Comparison of ENCODE assay signal across 11 cellular contexts in the genomic region with DNA sequence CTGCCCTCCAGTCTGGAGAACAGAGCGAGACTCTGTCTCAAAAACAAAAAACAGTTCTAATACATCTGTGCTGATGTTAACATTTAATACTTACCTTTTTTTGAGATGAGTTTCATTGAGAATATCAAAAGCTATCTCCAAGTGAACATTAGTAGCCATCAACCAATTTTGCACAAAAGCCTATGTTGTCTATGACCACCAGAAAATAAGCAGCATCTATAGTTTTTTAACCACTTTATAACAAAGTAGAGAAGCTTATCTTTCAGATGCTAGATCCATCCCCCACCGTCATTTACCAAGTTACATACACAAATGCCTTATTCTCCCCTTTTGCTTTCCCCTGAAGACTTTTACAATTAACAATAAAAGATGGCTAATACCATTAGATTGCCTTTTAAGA. TPM values are rescaled to one million over a fixed set of nuclear protein-coding genes. Genes with fewer than 3 reads are reported as not detected.
DNase-seq lines count a peak whose midpoint lies in the region; ATAC-seq, FAIRE-seq and TF ChIP-seq lines count a peak whose summit lies in the region.
"Had no signal": no experiment of that assay in that cellular context is flagged by ENCODE, and none has a peak within 500 bp of the region (broad histone marks: within the 10 kb centered on the region; RNA-seq: fewer than 3 reads in every experiment).

No MANE protein-coding gene starts in this region.

- H3K36me3 ChIP-seq in endothelial cell of umbilical vein (ENCODE audit: control insufficient read depth in 2 of 2, extremely low read depth in 1 of 2, insufficient read depth in 2 of 2, low read length in 2 of 2) = peaks cover 13 to 34% of the 10 kb centered on the region in 2 experiments
- peaks cover 31 to 59% (median 45%) of the 10 kb centered on the region in 5 donors for H3K36me3 ChIP-seq in subcutaneous abdominal adipose tissue (ENCODE audit: control insufficient read depth in 5 of 5, insufficient read depth in 5 of 5, low read length in 5 of 5)
- peaks cover 8 to 78% of the 10 kb centered on the region in 2 donors for H3K36me3 ChIP-seq in left lung

- peak overlapping the region; percentile 8 for H3K27ac Mint-ChIP-seq in activated naive CD4-positive, alpha-beta T cell treated with anti-CD3 and anti-CD28 coated beads, Interleukin-2, amount 10 ng/mL, durations not matched to agents 7 days and 5 days

- H3K9ac ChIP-seq in endothelial cell of umbilical vein (replicated peaks; ENCODE audit: extremely low read depth, insufficient read depth, low read length) (no peak overlapping the region), subcutaneous abdominal adipose tissue (ENCODE audit: low read length in 5 of 5) (no peak overlapping the region)

- peak overlapping the region; percentile 2 for H3K4me3 Mint-ChIP-seq in activated naive CD4-positive, alpha-beta T cell treated with anti-CD3 and anti-CD28 coated beads, Interleukin-2, amount 10 ng/mL, durations not matched to agents 7 days and 5 days

- no peak overlapping the region for H2AFZ ChIP-seq in endothelial cell of umbilical vein (ENCODE audit: low read depth, low read length)

- TF ChIP-seq POLR2A in endothelial cell of umbilical vein (IDR thresholded peaks at IDR 0.05; ENCODE audit: low read depth, low read length) = no peak

- no peaks in the 10 kb centered on the region for H3K27me3 Mint-ChIP-seq in activated naive CD4-positive, alpha-beta T cell treated with anti-CD3 and anti-CD28 coated beads, Interleukin-2, amount 10 ng/mL, durations not matched to agents 7 days and 5 days

- H3K36me3 Mint-ChIP-seq in activated naive CD4-positive, alpha-beta T cell treated with anti-CD3 and anti-CD28 coated beads, Interleukin-2, amount 10 ng/mL, durations not matched to agents 7 days and 5 days = peaks cover 62% of the 10 kb centered on the region

- no peak for DNase-seq in activated naive CD4-positive, alpha-beta T cell treated with anti-CD3 and anti-CD28 coated beads, Interleukin-2, amount 10 ng/mL, durations not matched to agents 7 days and 5 days
- no peak for DNase-seq in activated naive CD4-positive, alpha-beta T cell treated with Interleukin-2 at 50 U/mL for 16 hours
- no peak for DNase-seq in RWPE1 (ENCODE audit: low spot score)
- DNase-seq in endothelial cell of umbilical vein (ENCODE audit: low read depth, low spot score) = no peak
- no peak for DNase-seq in NCI-H526 treated with DMSO at 0.1 percent for 48 hours (lab: John Stamatoyannopoulos, UW)
- DNase-seq in left lung = no peak
- no peak for DNase-seq in D721Med (ENCODE audit: insufficient read length, low spot score)
- DNase-seq: AML-193, T-helper 9 cell had no signal

- no peaks in the 10 kb centered on the region for H3K9me3 Mint-ChIP-seq in activated naive CD4-positive, alpha-beta T cell treated with anti-CD3 and anti-CD28 coated beads, Interleukin-2, amount 10 ng/mL, durations not matched to agents 7 days and 5 days

- no peak for ATAC-seq in left lung

- peaks cover 59% of the 10 kb centered on the region for H3K4me1 Mint-ChIP-seq in activated naive CD4-positive, alpha-beta T cell treated with anti-CD3 and anti-CD28 coated beads, Interleukin-2, amount 10 ng/mL, durations not matched to agents 7 days and 5 days

- no peak for FAIRE-seq in endothelial cell of umbilical vein (lab: Jason Lieb, UNC)
- no peak for FAIRE-seq in D721Med (lab: Jason Lieb, UNC)

- no peak overlapping the region for H3K4me3 ChIP-seq in endothelial cell of umbilical vein (replicated peaks in 1 of 3; ENCODE audit: insufficient read depth in 1 of 3, low read depth in 1 of 3, low read length in 3 of 3)
- no peak overlapping the region for H3K4me3 ChIP-seq in subcutaneous abdominal adipose tissue (ENCODE audit: low read depth in 1 of 5, low read length in 5 of 5)
- no peak overlapping the region for H3K4me3 ChIP-seq in left lung
- H3K4me3 ChIP-seq: lung had no signal

- dilution Hi-C loops in endothelial cell of umbilical vein (cut with MboI; ENCODE audit: extremely low pct_ligation_motif_present, low sequenced_read_pairs) = no loop called here

- H3K4me2 ChIP-seq in endothelial cell of umbilical vein (ENCODE audit: insufficient read depth, low read length) = peak overlapping the region; percentile 85

- H4K20me1 ChIP-seq in endothelial cell of umbilical vein (replicated peaks; ENCODE audit: control insufficient read depth, extremely low read depth, insufficient read depth, low read length) = peaks cover 6% of the 10 kb centered on the region

- CTCF ChIA-PET in activated naive CD4-positive, alpha-beta T cell treated with anti-CD3 and anti-CD28 coated beads, Interleukin-2, amount 10 ng/mL, durations not matched to agents 7 days and 5 days (lab: Charles Lee) = interaction anchor here (1.0 to 10.9 kb wide), 4 partner anchors 13 to 148 kb away, joined by 3 to 207 read pairs (median 10); partner anchors contain the start of gene MRPS23
- CTCF ChIA-PET in RWPE1 (lab: Yijun Ruan, JAX) = interaction anchor here (0.6 kb wide), 2 partner anchors 140 to 168 kb away, joined by 3 to 5 read pairs; no protein-coding TSS in a partner anchor
- CTCF ChIA-PET in endothelial cell of umbilical vein (lab: Charles Lee) = interaction anchor here (1.1 to 15.8 kb wide), 3 partner anchors 147 to 760 kb away, joined by 3 to 584 read pairs (median 5); partner anchors contain the start of gene MRPS23

- POLR2A ChIA-PET in RWPE1 (lab: Yijun Ruan, JAX; ENCODE audit: low non-redundant PET) = interaction anchor here (0.6 kb wide), 1 partner anchor 110 kb away, joined by 3 read pairs; no protein-coding TSS in a partner anchor
- POLR2A ChIA-PET in endothelial cell of umbilical vein (lab: Charles Lee) = no interaction called here

- BruUV-seq in endothelial cell of umbilical vein (replicated peaks; lab: Mats Ljungman, UMichigan) = no TSS peak

- intact Hi-C loops in endothelial cell of umbilical vein (cut with micrococcal nuclease) (no loop called here), left lung (cut with DNase I) (loop anchor here in 1 of 2 donors (10.0 kb wide), 1 partner anchor 82 kb away; the partner anchor contains the start of gene DYNLL2)

- peak overlapping the region; percentile 37 for H3K27ac ChIP-seq in RWPE1
- no peak overlapping the region for H3K27ac ChIP-seq in endothelial cell of umbilical vein (ENCODE audit: insufficient read depth, low read depth, low read length)
- H3K27ac ChIP-seq in subcutaneous abdominal adipose tissue (ENCODE audit: low read depth, low read length) = peak overlapping the region; percentile 1
- no peak overlapping the region for H3K27ac ChIP-seq in left lung

- H3K27me3 ChIP-seq in endothelial cell of umbilical vein (ENCODE audit: control insufficient read depth in 2 of 2, insufficient read depth in 2 of 2, low read length in 2 of 2) = no peaks in the 10 kb centered on the region
- no peaks in the 10 kb centered on the region for H3K27me3 ChIP-seq in subcutaneous abdominal adipose tissue (ENCODE audit: control insufficient read depth in 5 of 5, insufficient read depth in 4 of 5, low read length in 5 of 5)
- no peaks in the 10 kb centered on the region for H3K27me3 ChIP-seq in left lung

- peaks cover 58% of the 10 kb centered on the region for H3K79me2 ChIP-seq in endothelial cell of umbilical vein (ENCODE audit: control insufficient read depth, insufficient read depth, low read length)

- H3K4me1 ChIP-seq in endothelial cell of umbilical vein (ENCODE audit: control insufficient read depth, extremely low read depth, insufficient read depth, low read length) (peaks cover 41% of the 10 kb centered on the region), subcutaneous abdominal adipose tissue (ENCODE audit: control insufficient read depth in 5 of 5, insufficient read depth in 5 of 5, low read length in 5 of 5) (peaks cover 4 to 35% (median 30%) of the 10 kb centered on the region in 5 donors), left lung (peaks cover 15 to 52% of the 10 kb centered on the region in 2 donors)

- no peaks in the 10 kb centered on the region for H3K9me3 ChIP-seq in endothelial cell of umbilical vein (replicated peaks; ENCODE audit: control insufficient read depth, insufficient read depth, low read length)
- H3K9me3 ChIP-seq in subcutaneous abdominal adipose tissue (ENCODE audit: control insufficient read depth in 5 of 5, low read length in 5 of 5) = no peaks in the 10 kb centered on the region
- H3K9me3 ChIP-seq in left lung = no peaks in the 10 kb centered on the region

- no peak for TF ChIP-seq CTCF in RWPE1 (conservative IDR thresholded peaks at IDR 0.05; ENCODE audit: low read depth)
- no peak for TF ChIP-seq CTCF in endothelial cell of umbilical vein (IDR thresholded peaks at IDR 0.05; ENCODE audit: extremely low read depth in 1 of 2, insufficient read depth in 1 of 2, low read depth in 1 of 2, low read length in 2 of 2)
- TF ChIP-seq CTCF in left lung (IDR thresholded peaks at IDR 0.05) = no peak
- no peak for TF ChIP-seq CTCF in D721Med (IDR thresholded peaks at IDR 0.05; ENCODE audit: insufficient read depth, missing control alignments)

- H3K9me1 ChIP-seq in endothelial cell of umbilical vein (replicated peaks; ENCODE audit: control insufficient read depth, extremely low read depth, insufficient read depth, low read length) = no peaks in the 10 kb centered on the region

RNA-seq across cellular contexts. Expression of gene SRSF1, which starts 4.1 kb away (rescaled TPM):
- total RNA-seq in endothelial cell of umbilical vein (309 and 316 TPM in 2 replicates), left lung (100 to 1,000 TPM; 137 to 200 TPM)
- polyA plus RNA-seq in endothelial cell of umbilical vein = 133 and 147 TPM in 2 replicates
- polyA plus RNA-seq in endothelial cell of umbilical vein (2011; cell fraction: cytosol; rRNA removed) = 128 and 129 TPM in 2 replicates
- polyA plus RNA-seq in endothelial cell of umbilical vein (2011; cell fraction: nucleus; rRNA removed) = 353 and 457 TPM in 2 replicates
- 229 and 250 TPM in 2 replicates for polyA plus RNA-seq in endothelial cell of umbilical vein (2012)
- polyA minus RNA-seq in endothelial cell of umbilical vein = 482 and 618 TPM in 2 replicates
- polyA minus RNA-seq in endothelial cell of umbilical vein (2011; cell fraction: cytosol; rRNA and poly(A)+ RNA removed) = 249 TPM
- polyA minus RNA-seq in endothelial cell of umbilical vein (2011; cell fraction: nucleus; rRNA and poly(A)+ RNA removed) = 376 and 579 TPM in 2 replicates

RNA-seq across cellular contexts. Expression of gene VEZF1, which starts 14.9 kb away (rescaled TPM):
- total RNA-seq in endothelial cell of umbilical vein (58.2 and 59.0 TPM in 2 replicates), left lung (10 to 100 TPM; 62.7 to 62.9 TPM)
- 26.9 and 27.8 TPM in 2 replicates for polyA plus RNA-seq in endothelial cell of umbilical vein
- 27.0 and 28.4 TPM in 2 replicates for polyA plus RNA-seq in endothelial cell of umbilical vein (2011; cell fraction: cytosol; rRNA removed)
- 31.4 and 38.2 TPM in 2 replicates for polyA plus RNA-seq in endothelial cell of umbilical vein (2011; cell fraction: nucleus; rRNA removed)
- polyA plus RNA-seq in endothelial cell of umbilical vein (2012) = 37.4 and 43.1 TPM in 2 replicates
- 57.0 and 59.8 TPM in 2 replicates for polyA minus RNA-seq in endothelial cell of umbilical vein
- polyA minus RNA-seq in endothelial cell of umbilical vein (2011; cell fraction: cytosol; rRNA and poly(A)+ RNA removed) = 31.0 TPM
- 30.9 and 35.3 TPM in 2 replicates for polyA minus RNA-seq in endothelial cell of umbilical vein (2011; cell fraction: nucleus; rRNA and poly(A)+ RNA removed)

RNA-seq across cellular contexts. Expression of gene CUEDC1, which starts 47.8 kb away (rescaled TPM):
- total RNA-seq in endothelial cell of umbilical vein = 27.7 and 28.5 TPM in 2 replicates
- 15.8 and 16.5 TPM in 2 replicates for polyA plus RNA-seq in endothelial cell of umbilical vein
- 17.2 and 18.8 TPM in 2 replicates for polyA plus RNA-seq in endothelial cell of umbilical vein (2011; cell fraction: cytosol; rRNA removed)
- polyA plus RNA-seq in endothelial cell of umbilical vein (2011; cell fraction: nucleus; rRNA removed) = 47.0 and 57.2 TPM in 2 replicates
- polyA plus RNA-seq in endothelial cell of umbilical vein (2012) = 17.5 and 21.4 TPM in 2 replicates
- polyA minus RNA-seq in endothelial cell of umbilical vein = 13.2 and 16.3 TPM in 2 replicates
- 1.1 TPM for polyA minus RNA-seq in endothelial cell of umbilical vein (2011; cell fraction: cytosol; rRNA and poly(A)+ RNA removed)
- 11.7 and 18.9 TPM in 2 replicates for polyA minus RNA-seq in endothelial cell of umbilical vein (2011; cell fraction: nucleus; rRNA and poly(A)+ RNA removed)
- 10 to 100 TPM; 44.1 to 47.3 TPM for total RNA-seq in left lung

Comparison
In these comparisons a context has a peak if more than half of its experiments do, and no peak if none do; other contexts are left out.
1. H3K27ac ChIP-seq: peak in RWPE1 (single experiment) and subcutaneous abdominal adipose tissue (single experiment); none in endothelial cell of umbilical vein (single experiment) and left lung (0 of 2).